ENCODE assay signal across 21 cellular contexts in genomic region chr12:24134092-24134491, GRCh38.
"Had no signal": no experiment of that assay in that cellular context is flagged by ENCODE, and none has a peak within 500 bp of the region (broad histone marks: within the 10 kb centered on the region; RNA-seq: fewer than 3 reads in every experiment).

No MANE protein-coding gene starts in this region.

- ATAC-seq: activated CD4-positive, alpha-beta T cell treated with anti-CD3 and anti-CD28 coated beads for 36 hours; activated CD8-positive, alpha-beta T cell treated with anti-CD3 and anti-CD28 coated beads for 36 hours; Panc1; Right ventricle myocardium inferior had no signal

- H3K36me3 Mint-ChIP-seq: activated naive CD8-positive, alpha-beta T cell treated with anti-CD3 and anti-CD28 coated beads, Interleukin-2, amount 10 ng/mL, durations not matched to agents 7 days and 5 days had no signal

- H3K4me1 Mint-ChIP-seq: activated CD4-positive, alpha-beta T cell treated with anti-CD3 and anti-CD28 coated beads for 36 hours; activated naive CD8-positive, alpha-beta T cell treated with anti-CD3 and anti-CD28 coated beads, Interleukin-2, amount 10 ng/mL, durations not matched to agents 7 days and 5 days had no signal

- H3K27me3 Mint-ChIP-seq: activated CD4-positive, alpha-beta T cell treated with anti-CD3 and anti-CD28 coated beads for 36 hours; activated CD8-positive, alpha-beta T cell treated with anti-CD3 and anti-CD28 coated beads for 36 hours; activated naive CD8-positive, alpha-beta T cell treated with anti-CD3 and anti-CD28 coated beads, Interleukin-2, amount 10 ng/mL, durations not matched to agents 7 days and 5 days had no signal

- H3K4me3 ChIP-seq: cardiac muscle cell, SK-N-MC had no signal

- H3K27ac ChIP-seq: brain microvascular endothelial cell, cardiac muscle cell, SK-N-MC, WERI-Rb-1 had no signal

- DNase-seq: activated CD4-positive, alpha-beta T cell treated with anti-CD3 and anti-CD28 coated beads for 36 hours; activated CD4-positive, alpha-beta T cell treated with anti-CD3 and anti-CD28 coated beads, Interleukin-2, amount 50 U/mL, for 1 hour; activated CD8-positive, alpha-beta memory T cell treated with anti-CD3 and anti-CD28 coated beads, Interleukin-2, amount 50 U/mL, for 48 hours; activated CD8-positive, alpha-beta T cell treated with anti-CD3 and anti-CD28 coated beads for 36 hours; activated naive CD4-positive, alpha-beta T cell treated with anti-CD3 and anti-CD28 coated beads, Interleukin-2, amount 50 U/mL, for 16 hours; activated naive CD8-positive, alpha-beta T cell treated with anti-CD3 and anti-CD28 coated beads, Interleukin-2, amount 10 ng/mL, durations not matched to agents 7 days and 5 days; activated T-cell treated with anti-CD3 and anti-CD28 coated beads, Interleukin-2, amount 50 U/mL, for 1 hour; aorta; brain microvascular endothelial cell; KBM-7; NCI-H1092; NCI-H226; NCI-H510A; NCI-H526 treated with DMSO at 0.1 percent for 48 hours; RPMI8226; T-helper 1 cell; WERI-Rb-1 had no signal

- H3K4me3 Mint-ChIP-seq: activated CD4-positive, alpha-beta T cell treated with anti-CD3 and anti-CD28 coated beads for 36 hours; activated CD8-positive, alpha-beta T cell treated with anti-CD3 and anti-CD28 coated beads for 36 hours; activated naive CD8-positive, alpha-beta T cell treated with anti-CD3 and anti-CD28 coated beads, Interleukin-2, amount 10 ng/mL, durations not matched to agents 7 days and 5 days had no signal

- H3K36me3 ChIP-seq: brain microvascular endothelial cell, cardiac muscle cell, WERI-Rb-1 had no signal

- H3K27ac Mint-ChIP-seq: activated CD4-positive, alpha-beta T cell treated with anti-CD3 and anti-CD28 coated beads for 36 hours; activated CD8-positive, alpha-beta T cell treated with anti-CD3 and anti-CD28 coated beads for 36 hours; activated naive CD8-positive, alpha-beta T cell treated with anti-CD3 and anti-CD28 coated beads, Interleukin-2, amount 10 ng/mL, durations not matched to agents 7 days and 5 days had no signal

- H3K9me3 Mint-ChIP-seq: activated CD8-positive, alpha-beta T cell treated with anti-CD3 and anti-CD28 coated beads for 36 hours; activated naive CD8-positive, alpha-beta T cell treated with anti-CD3 and anti-CD28 coated beads, Interleukin-2, amount 10 ng/mL, durations not matched to agents 7 days and 5 days had no signal

- H3K27me3 ChIP-seq: brain microvascular endothelial cell, cardiac muscle cell had no signal
